In the genomic region with DNA sequence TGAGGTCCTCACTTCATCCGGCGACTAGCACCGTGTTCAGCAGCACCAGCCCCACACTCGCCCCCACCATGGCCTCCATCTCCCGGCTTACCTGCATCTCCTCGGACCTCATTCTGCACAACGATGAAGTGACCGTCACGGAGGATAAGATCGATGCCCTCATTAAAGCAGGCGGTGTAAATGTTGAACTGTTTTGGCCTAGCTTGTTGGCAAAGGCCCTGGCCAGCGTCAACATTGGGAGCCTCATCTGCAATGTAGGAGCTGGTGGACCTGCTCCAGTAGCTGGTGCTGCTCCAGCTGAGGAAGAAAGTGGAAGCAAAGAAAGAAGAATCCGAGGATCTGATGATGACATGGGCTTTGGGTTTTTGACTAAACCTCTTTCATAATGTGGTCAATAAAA, we compare ENCODE assay signal across 3 cellular contexts.
A peak's percentile ranks its signal among the peaks of the same experiment; 100 is the strongest.
TF ChIP-seq lines count a peak whose summit lies in the region.

No MANE protein-coding gene starts in this region.

TF ChIP-seq in GM23338, 12 proteins besides CTCF, POLR2A, EP300 and RAD21 (continues in another document):
- TF ChIP-seq ZNF114 (CRISPR knock-in tag; IDR thresholded peaks at IDR 0.05): no peak
- TF ChIP-seq, protein P1, sequence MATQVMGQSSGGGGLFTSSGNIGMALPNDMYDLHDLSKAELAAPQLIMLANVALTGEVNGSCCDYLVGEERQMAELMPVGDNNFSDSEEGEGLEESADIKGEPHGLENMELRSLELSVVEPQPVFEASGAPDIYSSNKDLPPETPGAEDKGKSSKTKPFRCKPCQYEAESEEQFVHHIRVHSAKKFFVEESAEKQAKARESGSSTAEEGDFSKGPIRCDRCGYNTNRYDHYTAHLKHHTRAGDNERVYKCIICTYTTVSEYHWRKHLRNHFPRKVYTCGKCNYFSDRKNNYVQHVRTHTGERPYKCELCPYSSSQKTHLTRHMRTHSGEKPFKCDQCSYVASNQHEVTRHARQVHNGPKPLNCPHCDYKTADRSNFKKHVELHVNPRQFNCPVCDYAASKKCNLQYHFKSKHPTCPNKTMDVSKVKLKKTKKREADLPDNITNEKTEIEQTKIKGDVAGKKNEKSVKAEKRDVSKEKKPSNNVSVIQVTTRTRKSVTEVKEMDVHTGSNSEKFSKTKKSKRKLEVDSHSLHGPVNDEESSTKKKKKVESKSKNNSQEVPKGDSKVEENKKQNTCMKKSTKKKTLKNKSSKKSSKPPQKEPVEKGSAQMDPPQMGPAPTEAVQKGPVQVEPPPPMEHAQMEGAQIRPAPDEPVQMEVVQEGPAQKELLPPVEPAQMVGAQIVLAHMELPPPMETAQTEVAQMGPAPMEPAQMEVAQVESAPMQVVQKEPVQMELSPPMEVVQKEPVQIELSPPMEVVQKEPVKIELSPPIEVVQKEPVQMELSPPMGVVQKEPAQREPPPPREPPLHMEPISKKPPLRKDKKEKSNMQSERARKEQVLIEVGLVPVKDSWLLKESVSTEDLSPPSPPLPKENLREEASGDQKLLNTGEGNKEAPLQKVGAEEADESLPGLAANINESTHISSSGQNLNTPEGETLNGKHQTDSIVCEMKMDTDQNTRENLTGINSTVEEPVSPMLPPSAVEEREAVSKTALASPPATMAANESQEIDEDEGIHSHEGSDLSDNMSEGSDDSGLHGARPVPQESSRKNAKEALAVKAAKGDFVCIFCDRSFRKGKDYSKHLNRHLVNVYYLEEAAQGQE (IDR thresholded peaks at IDR 0.05; ENCODE audit: unreplicated experiment): no peak
- TF ChIP-seq JUNB (IDR thresholded peaks at IDR 0.05; ENCODE audit: unreplicated experiment): no peak

TF ChIP-seq in H1, 55 proteins besides CTCF, POLR2A, EP300 and RAD21 (continues in another document):
- TF ChIP-seq GABPA (IDR thresholded peaks at IDR 0.05; ENCODE audit: borderline replicate concordance, insufficient read depth, low read length) (no peak), CREB1 (IDR thresholded peaks at IDR 0.05) (no peak), FOSL1 (IDR thresholded peaks at IDR 0.05; ENCODE audit: insufficient read depth, low read depth, low read length) (no peak), KDM1A (IDR thresholded peaks at IDR 0.05; ENCODE audit: borderline replicate concordance, low read length) (no peak), CEBPB (IDR thresholded peaks at IDR 0.05; ENCODE audit: low read depth, low read length) (no peak), SRF (IDR thresholded peaks at IDR 0.05; ENCODE audit: low read depth, low read length) (no peak), ASH2L (IDR thresholded peaks at IDR 0.05; ENCODE audit: low read length) (no peak), EZH2 (IDR thresholded peaks at IDR 0.05; ENCODE audit: low read depth, low read length, severe bottlenecking) (no peak), RFX5 (IDR thresholded peaks at IDR 0.05; ENCODE audit: borderline replicate concordance, low read depth, low read length) (no peak), SIN3A (conservative IDR thresholded peaks at IDR 0.05 in 1 of 2, IDR thresholded peaks at IDR 0.05 in 1 of 2; ENCODE audit: low read depth in 1 of 2, low read length in 2 of 2) (no peak), SP1 (IDR thresholded peaks at IDR 0.05; ENCODE audit: low read depth, low read length) (no peak)
- TF ChIP-seq, protein P2, sequence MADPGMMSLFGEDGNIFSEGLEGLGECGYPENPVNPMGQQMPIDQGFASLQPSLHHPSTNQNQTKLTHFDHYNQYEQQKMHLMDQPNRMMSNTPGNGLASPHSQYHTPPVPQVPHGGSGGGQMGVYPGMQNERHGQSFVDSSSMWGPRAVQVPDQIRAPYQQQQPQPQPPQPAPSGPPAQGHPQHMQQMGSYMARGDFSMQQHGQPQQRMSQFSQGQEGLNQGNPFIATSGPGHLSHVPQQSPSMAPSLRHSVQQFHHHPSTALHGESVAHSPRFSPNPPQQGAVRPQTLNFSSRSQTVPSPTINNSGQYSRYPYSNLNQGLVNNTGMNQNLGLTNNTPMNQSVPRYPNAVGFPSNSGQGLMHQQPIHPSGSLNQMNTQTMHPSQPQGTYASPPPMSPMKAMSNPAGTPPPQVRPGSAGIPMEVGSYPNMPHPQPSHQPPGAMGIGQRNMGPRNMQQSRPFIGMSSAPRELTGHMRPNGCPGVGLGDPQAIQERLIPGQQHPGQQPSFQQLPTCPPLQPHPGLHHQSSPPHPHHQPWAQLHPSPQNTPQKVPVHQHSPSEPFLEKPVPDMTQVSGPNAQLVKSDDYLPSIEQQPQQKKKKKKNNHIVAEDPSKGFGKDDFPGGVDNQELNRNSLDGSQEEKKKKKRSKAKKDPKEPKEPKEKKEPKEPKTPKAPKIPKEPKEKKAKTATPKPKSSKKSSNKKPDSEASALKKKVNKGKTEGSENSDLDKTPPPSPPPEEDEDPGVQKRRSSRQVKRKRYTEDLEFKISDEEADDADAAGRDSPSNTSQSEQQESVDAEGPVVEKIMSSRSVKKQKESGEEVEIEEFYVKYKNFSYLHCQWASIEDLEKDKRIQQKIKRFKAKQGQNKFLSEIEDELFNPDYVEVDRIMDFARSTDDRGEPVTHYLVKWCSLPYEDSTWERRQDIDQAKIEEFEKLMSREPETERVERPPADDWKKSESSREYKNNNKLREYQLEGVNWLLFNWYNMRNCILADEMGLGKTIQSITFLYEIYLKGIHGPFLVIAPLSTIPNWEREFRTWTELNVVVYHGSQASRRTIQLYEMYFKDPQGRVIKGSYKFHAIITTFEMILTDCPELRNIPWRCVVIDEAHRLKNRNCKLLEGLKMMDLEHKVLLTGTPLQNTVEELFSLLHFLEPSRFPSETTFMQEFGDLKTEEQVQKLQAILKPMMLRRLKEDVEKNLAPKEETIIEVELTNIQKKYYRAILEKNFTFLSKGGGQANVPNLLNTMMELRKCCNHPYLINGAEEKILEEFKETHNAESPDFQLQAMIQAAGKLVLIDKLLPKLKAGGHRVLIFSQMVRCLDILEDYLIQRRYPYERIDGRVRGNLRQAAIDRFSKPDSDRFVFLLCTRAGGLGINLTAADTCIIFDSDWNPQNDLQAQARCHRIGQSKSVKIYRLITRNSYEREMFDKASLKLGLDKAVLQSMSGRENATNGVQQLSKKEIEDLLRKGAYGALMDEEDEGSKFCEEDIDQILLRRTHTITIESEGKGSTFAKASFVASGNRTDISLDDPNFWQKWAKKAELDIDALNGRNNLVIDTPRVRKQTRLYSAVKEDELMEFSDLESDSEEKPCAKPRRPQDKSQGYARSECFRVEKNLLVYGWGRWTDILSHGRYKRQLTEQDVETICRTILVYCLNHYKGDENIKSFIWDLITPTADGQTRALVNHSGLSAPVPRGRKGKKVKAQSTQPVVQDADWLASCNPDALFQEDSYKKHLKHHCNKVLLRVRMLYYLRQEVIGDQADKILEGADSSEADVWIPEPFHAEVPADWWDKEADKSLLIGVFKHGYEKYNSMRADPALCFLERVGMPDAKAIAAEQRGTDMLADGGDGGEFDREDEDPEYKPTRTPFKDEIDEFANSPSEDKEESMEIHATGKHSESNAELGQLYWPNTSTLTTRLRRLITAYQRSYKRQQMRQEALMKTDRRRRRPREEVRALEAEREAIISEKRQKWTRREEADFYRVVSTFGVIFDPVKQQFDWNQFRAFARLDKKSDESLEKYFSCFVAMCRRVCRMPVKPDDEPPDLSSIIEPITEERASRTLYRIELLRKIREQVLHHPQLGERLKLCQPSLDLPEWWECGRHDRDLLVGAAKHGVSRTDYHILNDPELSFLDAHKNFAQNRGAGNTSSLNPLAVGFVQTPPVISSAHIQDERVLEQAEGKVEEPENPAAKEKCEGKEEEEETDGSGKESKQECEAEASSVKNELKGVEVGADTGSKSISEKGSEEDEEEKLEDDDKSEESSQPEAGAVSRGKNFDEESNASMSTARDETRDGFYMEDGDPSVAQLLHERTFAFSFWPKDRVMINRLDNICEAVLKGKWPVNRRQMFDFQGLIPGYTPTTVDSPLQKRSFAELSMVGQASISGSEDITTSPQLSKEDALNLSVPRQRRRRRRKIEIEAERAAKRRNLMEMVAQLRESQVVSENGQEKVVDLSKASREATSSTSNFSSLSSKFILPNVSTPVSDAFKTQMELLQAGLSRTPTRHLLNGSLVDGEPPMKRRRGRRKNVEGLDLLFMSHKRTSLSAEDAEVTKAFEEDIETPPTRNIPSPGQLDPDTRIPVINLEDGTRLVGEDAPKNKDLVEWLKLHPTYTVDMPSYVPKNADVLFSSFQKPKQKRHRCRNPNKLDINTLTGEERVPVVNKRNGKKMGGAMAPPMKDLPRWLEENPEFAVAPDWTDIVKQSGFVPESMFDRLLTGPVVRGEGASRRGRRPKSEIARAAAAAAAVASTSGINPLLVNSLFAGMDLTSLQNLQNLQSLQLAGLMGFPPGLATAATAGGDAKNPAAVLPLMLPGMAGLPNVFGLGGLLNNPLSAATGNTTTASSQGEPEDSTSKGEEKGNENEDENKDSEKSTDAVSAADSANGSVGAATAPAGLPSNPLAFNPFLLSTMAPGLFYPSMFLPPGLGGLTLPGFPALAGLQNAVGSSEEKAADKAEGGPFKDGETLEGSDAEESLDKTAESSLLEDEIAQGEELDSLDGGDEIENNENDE (IDR thresholded peaks at IDR 0.05; ENCODE audit: insufficient replicate concordance, low read length): no peak

TF ChIP-seq in liver, 16 proteins besides CTCF, POLR2A, EP300 and RAD21:
- TF ChIP-seq, protein P3, sequence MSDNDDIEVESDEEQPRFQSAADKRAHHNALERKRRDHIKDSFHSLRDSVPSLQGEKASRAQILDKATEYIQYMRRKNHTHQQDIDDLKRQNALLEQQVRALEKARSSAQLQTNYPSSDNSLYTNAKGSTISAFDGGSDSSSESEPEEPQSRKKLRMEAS (IDR thresholded peaks at IDR 0.05): peak; percentile 6
- TF ChIP-seq HNF4A (conservative IDR thresholded peaks at IDR 0.05): peak; percentile 18 to 56
- TF ChIP-seq, protein P4, sequence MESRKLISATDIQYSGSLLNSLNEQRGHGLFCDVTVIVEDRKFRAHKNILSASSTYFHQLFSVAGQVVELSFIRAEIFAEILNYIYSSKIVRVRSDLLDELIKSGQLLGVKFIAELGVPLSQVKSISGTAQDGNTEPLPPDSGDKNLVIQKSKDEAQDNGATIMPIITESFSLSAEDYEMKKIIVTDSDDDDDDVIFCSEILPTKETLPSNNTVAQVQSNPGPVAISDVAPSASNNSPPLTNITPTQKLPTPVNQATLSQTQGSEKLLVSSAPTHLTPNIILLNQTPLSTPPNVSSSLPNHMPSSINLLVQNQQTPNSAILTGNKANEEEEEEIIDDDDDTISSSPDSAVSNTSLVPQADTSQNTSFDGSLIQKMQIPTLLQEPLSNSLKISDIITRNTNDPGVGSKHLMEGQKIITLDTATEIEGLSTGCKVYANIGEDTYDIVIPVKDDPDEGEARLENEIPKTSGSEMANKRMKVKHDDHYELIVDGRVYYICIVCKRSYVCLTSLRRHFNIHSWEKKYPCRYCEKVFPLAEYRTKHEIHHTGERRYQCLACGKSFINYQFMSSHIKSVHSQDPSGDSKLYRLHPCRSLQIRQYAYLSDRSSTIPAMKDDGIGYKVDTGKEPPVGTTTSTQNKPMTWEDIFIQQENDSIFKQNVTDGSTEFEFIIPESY (IDR thresholded peaks at IDR 0.05): no peak
- TF ChIP-seq GABPA (IDR thresholded peaks at IDR 0.05 in 1 of 2, conservative IDR thresholded peaks at IDR 0.05 in 1 of 2): no peak
- TF ChIP-seq FOXA1 (IDR thresholded peaks at IDR 0.05): peak; percentile 29
- peak; percentile 19 for TF ChIP-seq YY1 (IDR thresholded peaks at IDR 0.05)
- peak; percentile 43 to 72 for TF ChIP-seq RXRA (IDR thresholded peaks at IDR 0.05)
- TF ChIP-seq FOXA2 (IDR thresholded peaks at IDR 0.05): peak; percentile 59
- no peak for TF ChIP-seq JUND (IDR thresholded peaks at IDR 0.05)
